Comparison of ENCODE assay signal across 20 cellular contexts in the genomic region with DNA sequence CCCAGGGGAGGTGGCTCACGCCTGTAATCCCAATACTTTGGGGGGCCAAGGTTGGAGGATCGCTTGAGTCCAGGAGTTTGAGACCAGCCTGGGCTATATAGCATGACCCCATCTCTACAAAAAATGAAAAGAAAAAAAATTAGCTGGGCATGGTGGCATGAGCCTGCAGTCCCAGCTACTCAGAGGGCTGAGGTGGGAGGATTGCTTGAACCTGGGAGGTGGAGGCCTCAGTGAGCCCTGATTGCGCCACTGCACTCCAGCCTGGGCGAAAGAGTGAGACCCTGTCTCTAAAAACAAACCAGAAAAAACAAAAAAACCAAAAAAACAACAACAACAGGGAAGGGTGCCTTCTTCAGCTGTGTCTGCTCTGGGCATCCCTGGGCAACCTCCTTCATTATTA. TPM values are rescaled to one million over a fixed set of nuclear protein-coding genes. Genes with fewer than 3 reads are reported as not detected.
A peak's percentile ranks its signal among the peaks of the same experiment; 100 is the strongest.
DNase-seq lines count a peak whose midpoint lies in the region; ATAC-seq and TF ChIP-seq lines count a peak whose summit lies in the region.
"Had no signal": no experiment of that assay in that cellular context is flagged by ENCODE, and none has a peak within 500 bp of the region (broad histone marks: within the 10 kb centered on the region; RNA-seq: fewer than 3 reads in every experiment).

No MANE protein-coding gene starts in this region.

- H3K27me3 Mint-ChIP-seq in T-helper 1 cell treated with Interleukin-12 subunit alpha and Interleukin-12 subunit beta and Interleukin-4 antibody, amounts not matched to agents 30 μg/mL and 1 μg/mL, for 36 hours (ENCODE audit: low read depth): peaks cover 3% of the 10 kb centered on the region
- H3K27me3 Mint-ChIP-seq in activated T-helper 17 cell treated with anti-CD3 and anti-CD28 coated beads, Interleukin-2, amount 50 U/mL, for 72 hours: no peaks in the 10 kb centered on the region

- peaks cover 57 to 75% of the 10 kb centered on the region in 2 experiments for H3K4me1 ChIP-seq in neutrophil (ENCODE audit: control insufficient read depth in 1 of 2, insufficient read depth in 1 of 2, low read depth in 1 of 2, low read length in 1 of 2)
- H3K4me1 ChIP-seq in BE2C: no peaks in the 10 kb centered on the region

- H3K27me3 ChIP-seq in neutrophil (no peaks in the 10 kb centered on the region), BE2C (peaks cover 18% of the 10 kb centered on the region)

- H3K9me3 ChIP-seq in KOPT-K1 (ENCODE audit: insufficient read depth, low read length, poor library complexity, severe bottlenecking) (no peaks in the 10 kb centered on the region), neutrophil (no peaks in the 10 kb centered on the region), BE2C (no peaks in the 10 kb centered on the region)

- no peak for DNase-seq in T-helper 1 cell
- DNase-seq in NCI-H1105 treated with DMSO at 0.1 percent for 48 hours (lab: John Stamatoyannopoulos, UW): no peak
- DNase-seq in BE2C: no peak
- DNase-seq: activated CD4-positive, alpha-beta T cell treated with anti-CD3 and anti-CD28 coated beads, Interleukin-2, amount 50 U/mL, for 48 hours; activated gamma-delta T cell; NCI-H1417 treated with DMSO at 0.1 percent for 48 hours; stimulated activated naive CD4-positive, alpha-beta T cell treated with Interleukin-2 at 50 U/mL for 16 hours; T1000 had no signal

- H3K27ac ChIP-seq in KOPT-K1 (ENCODE audit: low read depth, low read length, poor library complexity, severe bottlenecking): peak overlapping the region; percentile 19
- peak overlapping the region; percentile 96 for H3K27ac ChIP-seq in neutrophil
- H3K27ac ChIP-seq: 22Rv1, epithelial cell of prostate had no signal

- H3K9me3 Mint-ChIP-seq in T-helper 1 cell treated with Interleukin-12 subunit alpha and Interleukin-12 subunit beta and Interleukin-4 antibody, amounts not matched to agents 30 μg/mL and 1 μg/mL, for 36 hours: peaks cover 4% of the 10 kb centered on the region
- H3K9me3 Mint-ChIP-seq in activated T-helper 17 cell treated with anti-CD3 and anti-CD28 coated beads, Interleukin-2, amount 50 U/mL, for 72 hours: no peaks in the 10 kb centered on the region
- H3K9me3 Mint-ChIP-seq: nephron had no signal

- no peak for ATAC-seq in activated T-helper 17 cell treated with anti-CD3 and anti-CD28 coated beads, Interleukin-2, amount 50 U/mL, for 72 hours (replicated peaks)
- no peak for ATAC-seq in GM18858 (IDR thresholded peaks at IDR 0.05; ENCODE audit: unreplicated experiment)

- H3K4me3 ChIP-seq in neutrophil (ENCODE audit: low read depth in 1 of 2, low read length in 1 of 2) (peak overlapping the region; percentile 94 to 100), BE2C (ENCODE audit: low read depth, low read length) (no peak overlapping the region)

- TF ChIP-seq CTCF in neutrophil (IDR thresholded peaks at IDR 0.05) (no peak), BE2C (IDR thresholded peaks at IDR 0.05; ENCODE audit: low read depth, low read length) (no peak)

- peaks cover 41% of the 10 kb centered on the region for H3K36me3 Mint-ChIP-seq in T-helper 1 cell treated with Interleukin-12 subunit alpha and Interleukin-12 subunit beta and Interleukin-4 antibody, amounts not matched to agents 30 μg/mL and 1 μg/mL, for 36 hours (ENCODE audit: low read depth)
- peaks cover 17% of the 10 kb centered on the region for H3K36me3 Mint-ChIP-seq in activated T-helper 17 cell treated with anti-CD3 and anti-CD28 coated beads, Interleukin-2, amount 50 U/mL, for 72 hours (ENCODE audit: low read depth)

- H3K4me3 Mint-ChIP-seq in T-helper 1 cell treated with Interleukin-12 subunit alpha and Interleukin-12 subunit beta and Interleukin-4 antibody, amounts not matched to agents 30 μg/mL and 1 μg/mL, for 36 hours: peak overlapping the region; percentile 92
- H3K4me3 Mint-ChIP-seq in activated T-helper 17 cell treated with anti-CD3 and anti-CD28 coated beads, Interleukin-2, amount 50 U/mL, for 72 hours: peak overlapping the region; percentile 93
- H3K4me3 Mint-ChIP-seq: nephron had no signal

- H3K27ac Mint-ChIP-seq in T-helper 1 cell treated with Interleukin-12 subunit alpha and Interleukin-12 subunit beta and Interleukin-4 antibody, amounts not matched to agents 30 μg/mL and 1 μg/mL, for 36 hours: no peak overlapping the region
- H3K27ac Mint-ChIP-seq in activated T-helper 17 cell treated with anti-CD3 and anti-CD28 coated beads, Interleukin-2, amount 50 U/mL, for 72 hours: peak overlapping the region; percentile 79
- H3K27ac Mint-ChIP-seq: nephron had no signal

- H3K36me3 ChIP-seq in KOPT-K1 (ENCODE audit: insufficient read depth, low read length) (no peaks in the 10 kb centered on the region), neutrophil (peaks cover 25% of the 10 kb centered on the region), BE2C (no peaks in the 10 kb centered on the region)

- H3K4me1 Mint-ChIP-seq in T-helper 1 cell treated with Interleukin-12 subunit alpha and Interleukin-12 subunit beta and Interleukin-4 antibody, amounts not matched to agents 30 μg/mL and 1 μg/mL, for 36 hours (ENCODE audit: low read depth): peaks cover 32% of the 10 kb centered on the region
- H3K4me1 Mint-ChIP-seq in activated T-helper 17 cell treated with anti-CD3 and anti-CD28 coated beads, Interleukin-2, amount 50 U/mL, for 72 hours: peaks cover 33% of the 10 kb centered on the region

RNA-seq across cellular contexts. Expression of a gene that starts 0.5 kb away (rescaled TPM):
- 100 to 1,000 TPM in 1 of 2 donors, 10 to 100 TPM in 1; 68.7 to 134 TPM for total RNA-seq in activated T-helper 17 cell treated with anti-CD3 and anti-CD28 coated beads, Interleukin-2, amount 50 U/mL, for 72 hours
- not detected for polyA plus RNA-seq in BE2C (2012; ENCODE audit: insufficient read depth, insufficient read length, low read depth)

RNA-seq across cellular contexts. Expression of a gene that starts 32.8 kb away (rescaled TPM):
- total RNA-seq in activated T-helper 17 cell treated with anti-CD3 and anti-CD28 coated beads, Interleukin-2, amount 50 U/mL, for 72 hours: 1 to 10 TPM; 2.5 to 7.4 TPM
- 1.4 TPM for polyA plus RNA-seq in BE2C (2012; ENCODE audit: insufficient read depth, insufficient read length, low read depth)

RNA-seq across cellular contexts. Expression of a gene that starts 52.7 kb away (rescaled TPM):
- not detected for total RNA-seq in activated T-helper 17 cell treated with anti-CD3 and anti-CD28 coated beads, Interleukin-2, amount 50 U/mL, for 72 hours
- not detected for polyA plus RNA-seq in BE2C (2012; ENCODE audit: insufficient read depth, insufficient read length, low read depth)
- total RNA-seq: astrocyte, liver, pulmonary artery endothelial cell, urinary bladder had no signal
- polyA plus RNA-seq: liver, urinary bladder had no signal
